In the genomic region with DNA sequence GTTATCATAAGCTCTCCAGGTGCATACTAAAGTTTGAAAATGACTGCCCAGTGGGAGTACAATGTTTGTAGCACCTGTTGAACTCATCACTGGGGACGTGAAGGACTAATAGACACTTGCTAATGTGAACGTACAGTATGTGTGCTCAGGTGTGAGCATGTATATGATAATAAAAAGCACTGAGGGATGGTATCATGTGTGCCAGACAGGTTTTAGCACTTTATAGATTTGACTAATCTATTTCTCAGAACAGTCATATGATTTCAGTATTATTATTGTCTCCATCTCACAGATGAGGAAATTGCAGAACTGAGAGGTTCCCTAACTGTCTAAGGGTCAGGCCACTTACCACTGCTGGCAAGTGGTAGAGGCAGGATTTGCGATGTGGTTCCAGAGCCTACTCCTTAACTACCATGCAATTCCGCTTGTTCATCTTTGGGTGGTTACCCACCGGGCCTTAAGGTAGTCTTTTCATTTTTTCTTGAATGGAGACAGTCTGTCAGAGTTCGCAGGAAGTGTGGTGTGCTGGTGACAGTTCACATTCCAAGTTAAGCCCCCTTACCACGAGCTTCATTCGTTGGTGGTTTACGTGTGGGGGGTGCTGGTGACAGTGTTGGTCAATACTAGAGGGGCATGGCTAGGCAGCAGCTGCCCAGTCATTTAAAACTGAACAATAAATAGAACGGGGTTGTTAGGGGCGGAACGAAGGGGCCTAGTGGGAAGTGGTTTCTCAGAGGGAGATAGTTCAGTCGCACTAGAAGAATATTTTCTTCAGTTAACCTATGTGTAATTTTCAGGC, we compare ENCODE assay signal across 8 cellular contexts.
DNase-seq lines count a peak whose midpoint lies in the region; ATAC-seq lines count a peak whose summit lies in the region.

No MANE protein-coding gene starts in this region.

- no peaks in the 10 kb centered on the region for H3K9me3 ChIP-seq in mucosa of rectum (ENCODE audit: control insufficient read depth in 2 of 2, low read length in 2 of 2)

- H3K4me1 ChIP-seq in mucosa of rectum (ENCODE audit: control insufficient read depth in 2 of 2, insufficient read depth in 2 of 2, low read length in 2 of 2): peaks cover 37 to 40% of the 10 kb centered on the region in 2 donors

- ATAC-seq in GM18861 (IDR thresholded peaks at IDR 0.05; ENCODE audit: unreplicated experiment): peak; percentile 69
- peak; percentile 56 for ATAC-seq in HG02623 (IDR thresholded peaks at IDR 0.05; ENCODE audit: unreplicated experiment)

- peak overlapping the region; percentile 19 to 33 for H3K27ac ChIP-seq in mucosa of rectum (ENCODE audit: low read depth in 2 of 2, low read length in 2 of 2)

- DNase-seq in NCI-H146 (lab: John Stamatoyannopoulos, UW) (peak; percentile 23), NCI-H774 (lab: John Stamatoyannopoulos, UW) (no peak), HuH-7 (ENCODE audit: low spot score) (no peak), superior temporal gyrus (ENCODE audit: extremely low spot score) (no peak)
- DNase-seq in activated effector memory CD4-positive, alpha-beta T cell treated with Interleukin-2 at 50 U/mL for 16 hours: no peak

- H3K4me3 ChIP-seq in mucosa of rectum (ENCODE audit: low read length in 2 of 2): no peak overlapping the region

- H3K36me3 ChIP-seq in mucosa of rectum (ENCODE audit: control insufficient read depth in 2 of 2, insufficient read depth in 2 of 2, low read length in 2 of 2): peaks cover 0 to 4% of the 10 kb centered on the region in 2 donors

- H3K9ac ChIP-seq in mucosa of rectum (ENCODE audit: low read depth in 1 of 2, low read length in 2 of 2): peak overlapping the region in 1 of 2 donors; percentile 5

- no peaks in the 10 kb centered on the region for H3K27me3 ChIP-seq in mucosa of rectum (ENCODE audit: control insufficient read depth in 2 of 2, insufficient read depth in 2 of 2, low read length in 2 of 2)
